In genomic region chr10:19048901-19049300, GRCh38 we compare ENCODE assay signal across 1 cellular context.
TF ChIP-seq lines count a peak whose summit lies in the region.

No MANE protein-coding gene starts in this region.

TF ChIP-seq in H1, 55 proteins besides CTCF, POLR2A, EP300 and RAD21:
- TF ChIP-seq, protein P1, sequence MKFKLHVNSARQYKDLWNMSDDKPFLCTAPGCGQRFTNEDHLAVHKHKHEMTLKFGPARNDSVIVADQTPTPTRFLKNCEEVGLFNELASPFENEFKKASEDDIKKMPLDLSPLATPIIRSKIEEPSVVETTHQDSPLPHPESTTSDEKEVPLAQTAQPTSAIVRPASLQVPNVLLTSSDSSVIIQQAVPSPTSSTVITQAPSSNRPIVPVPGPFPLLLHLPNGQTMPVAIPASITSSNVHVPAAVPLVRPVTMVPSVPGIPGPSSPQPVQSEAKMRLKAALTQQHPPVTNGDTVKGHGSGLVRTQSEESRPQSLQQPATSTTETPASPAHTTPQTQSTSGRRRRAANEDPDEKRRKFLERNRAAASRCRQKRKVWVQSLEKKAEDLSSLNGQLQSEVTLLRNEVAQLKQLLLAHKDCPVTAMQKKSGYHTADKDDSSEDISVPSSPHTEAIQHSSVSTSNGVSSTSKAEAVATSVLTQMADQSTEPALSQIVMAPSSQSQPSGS (IDR thresholded peaks at IDR 0.05; ENCODE audit: low read length): no peak
- TF ChIP-seq CHD1 (IDR thresholded peaks at IDR 0.05; ENCODE audit: low read depth, low read length) (no peak), KDM4A (IDR thresholded peaks at IDR 0.05; ENCODE audit: low read depth, low read length, severe bottlenecking) (no peak), NANOG (IDR thresholded peaks at IDR 0.05; ENCODE audit: insufficient read depth, low read depth, low read length, poor library complexity, severe bottlenecking) (no peak)
